Comparison of ENCODE assay signal across 8 cellular contexts in the genomic region with DNA sequence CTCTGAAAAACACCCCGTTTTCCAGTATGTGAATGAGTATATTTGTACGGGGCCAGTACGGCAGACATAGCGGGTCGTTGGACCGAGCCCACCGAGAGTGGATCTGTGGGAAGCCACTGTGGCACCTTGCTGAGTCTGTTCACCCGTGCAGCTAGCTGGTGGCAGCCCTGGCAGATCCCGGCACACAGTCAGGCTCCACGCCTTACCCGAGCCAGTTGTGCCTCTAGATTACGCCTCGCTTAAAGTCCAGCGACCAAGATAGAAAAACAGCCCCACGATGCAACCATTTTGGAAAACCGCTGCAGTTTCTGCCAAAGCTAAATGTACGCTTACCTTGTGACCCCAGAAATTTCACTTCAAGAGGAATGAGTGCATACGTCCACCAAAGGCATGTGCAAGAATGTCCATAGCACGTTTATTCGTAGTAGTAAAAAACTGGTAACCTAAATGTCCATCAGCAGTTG. TPM values are rescaled to one million over a fixed set of nuclear protein-coding genes. Genes with fewer than 3 reads are reported as not detected.
DNase-seq lines count a peak whose midpoint lies in the region; ATAC-seq and TF ChIP-seq lines count a peak whose summit lies in the region.

No MANE protein-coding gene starts in this region.

- H3K9me3 ChIP-seq in hepatocyte (ENCODE audit: low read depth) (no peaks in the 10 kb centered on the region), smooth muscle cell (replicated peaks; ENCODE audit: low read depth) (no peaks in the 10 kb centered on the region)

- H3K9ac ChIP-seq in smooth muscle cell (ENCODE audit: low read depth): peak overlapping the region; percentile 93

- peaks cover 16 to 18% of the 10 kb centered on the region in 2 donors for H3K36me3 Mint-ChIP-seq in activated naive CD4-positive, alpha-beta T cell treated with anti-CD3 and anti-CD28 coated beads, Interleukin-2, amount 50 U/mL, for 72 hours

- H3K27ac ChIP-seq in hepatocyte (peak overlapping the region; percentile 98), smooth muscle cell (ENCODE audit: low read depth) (peak overlapping the region; percentile 92)

- H3K79me2 ChIP-seq in hepatocyte (peaks cover 44% of the 10 kb centered on the region), smooth muscle cell (ENCODE audit: low read depth) (peaks cover 44% of the 10 kb centered on the region)

- peak overlapping the region; percentile 85 for H3K4me2 ChIP-seq in hepatocyte
- H3K4me2 ChIP-seq in smooth muscle cell: peak overlapping the region; percentile 93

- no peaks in the 10 kb centered on the region for H3K36me3 ChIP-seq in hepatocyte (replicated peaks; ENCODE audit: insufficient read depth, low read depth)
- H3K36me3 ChIP-seq in smooth muscle cell (ENCODE audit: low read depth): no peaks in the 10 kb centered on the region

- H4K20me1 ChIP-seq in hepatocyte (ENCODE audit: insufficient read depth, poor library complexity, severe bottlenecking) (peaks cover 36% of the 10 kb centered on the region), smooth muscle cell (ENCODE audit: low read depth) (peaks cover 35% of the 10 kb centered on the region)

- peak; percentile 32 for ATAC-seq in HG03045 (IDR thresholded peaks at IDR 0.05; ENCODE audit: unreplicated experiment)
- no peak for ATAC-seq in activated naive CD4-positive, alpha-beta T cell treated with anti-CD3 and anti-CD28 coated beads, Interleukin-2, amount 50 U/mL, for 72 hours

- WGBS in hepatocyte (ENCODE audit: low lambda C conversion rate, missing lambda C conversion rate): 22% methylated on average over 20 of the region's 20 CpGs
- WGBS in smooth muscle cell (ENCODE audit: low lambda C conversion rate): 20% methylated on average over 20 of the region's 20 CpGs

- peaks cover 6% of the 10 kb centered on the region for H3F3A ChIP-seq in smooth muscle cell (ENCODE audit: low read depth)

- H3K9me3 Mint-ChIP-seq in activated naive CD4-positive, alpha-beta T cell treated with anti-CD3 and anti-CD28 coated beads, Interleukin-2, amount 50 U/mL, for 72 hours: no peaks in the 10 kb centered on the region

- DNase-seq in GM12865 (ENCODE audit: low read depth) (no peak), hepatocyte (ENCODE audit: low spot score) (no peak), smooth muscle cell (lab: John Stamatoyannopoulos, UW; ENCODE audit: unreplicated experiment) (no peak), SHP77 treated with DMSO at 0.1 percent for 48 hours (lab: John Stamatoyannopoulos, UW) (no peak), NCI-H526 treated with DMSO at 0.1 percent for 48 hours (lab: John Stamatoyannopoulos, UW) (no peak)
- DNase-seq in activated naive CD4-positive, alpha-beta T cell treated with anti-CD3 and anti-CD28 coated beads, Interleukin-2, amount 50 U/mL, for 72 hours (ENCODE audit: low spot score in 2 of 2): no peak
- DNase-seq in activated CD8-positive, alpha-beta memory T cell treated with anti-CD3 and anti-CD28 coated beads, Interleukin-2, amount 50 U/mL, for 48 hours: no peak

- no peaks in the 10 kb centered on the region for H3K9me2 ChIP-seq in hepatocyte (replicated peaks; ENCODE audit: insufficient read depth)

- no peaks in the 10 kb centered on the region for H3K27me3 ChIP-seq in hepatocyte
- no peaks in the 10 kb centered on the region for H3K27me3 ChIP-seq in smooth muscle cell (ENCODE audit: low read depth)

- peak overlapping the region; percentile 86 for H3K4me3 ChIP-seq in GM12865 (ENCODE audit: low read depth, low read length)
- H3K4me3 ChIP-seq in hepatocyte: peak overlapping the region; percentile 56
- peak overlapping the region; percentile 89 for H3K4me3 ChIP-seq in smooth muscle cell

- H2AFZ ChIP-seq in hepatocyte (peak overlapping the region; percentile 60), smooth muscle cell (ENCODE audit: low read depth) (peak overlapping the region; percentile 99)

- no peak for TF ChIP-seq CTCF in GM12865 (IDR thresholded peaks at IDR 0.05; ENCODE audit: insufficient read depth, low read depth, low read length, missing control alignments)
- TF ChIP-seq CTCF in hepatocyte (IDR thresholded peaks at IDR 0.05; ENCODE audit: poor library complexity): no peak
- TF ChIP-seq CTCF in smooth muscle cell (IDR thresholded peaks at IDR 0.05; ENCODE audit: borderline replicate concordance, insufficient read depth, poor library complexity, severe bottlenecking): no peak

- H3K4me1 ChIP-seq in hepatocyte (ENCODE audit: insufficient read depth) (peaks cover 28% of the 10 kb centered on the region), smooth muscle cell (ENCODE audit: low read depth) (peaks cover 17% of the 10 kb centered on the region)

- peak overlapping the region; percentile 99 to 100 for H3K27ac Mint-ChIP-seq in activated naive CD4-positive, alpha-beta T cell treated with anti-CD3 and anti-CD28 coated beads, Interleukin-2, amount 50 U/mL, for 72 hours

RNA-seq across cellular contexts. Expression of a gene that starts 0.5 kb away (rescaled TPM):
- total RNA-seq in activated naive CD4-positive, alpha-beta T cell treated with anti-CD3 and anti-CD28 coated beads, Interleukin-2, amount 50 U/mL, for 72 hours: 10 to 100 TPM; 70.8 to 80.5 TPM
- total RNA-seq in hepatocyte (36.2 and 47.5 TPM in 2 replicates), smooth muscle cell (30.4 and 39.0 TPM in 2 replicates)
- polyA plus RNA-seq in hepatocyte (33.5 and 43.3 TPM in 2 replicates), smooth muscle cell (43.3 and 43.7 TPM in 2 replicates)

RNA-seq across cellular contexts. Expression of a gene that starts 46.5 kb away (rescaled TPM):
- total RNA-seq in activated naive CD4-positive, alpha-beta T cell treated with anti-CD3 and anti-CD28 coated beads, Interleukin-2, amount 50 U/mL, for 72 hours: 10 to 100 TPM; 61.2 to 72.9 TPM
- 19.9 and 25.2 TPM in 2 replicates for total RNA-seq in hepatocyte
- 22.0 and 31.4 TPM in 2 replicates for polyA plus RNA-seq in hepatocyte
- 11.4 and 13.4 TPM in 2 replicates for total RNA-seq in smooth muscle cell
- polyA plus RNA-seq in smooth muscle cell: 25.4 and 25.8 TPM in 2 replicates
